8 cellular contexts compared by ENCODE assay signal in genomic region chr1:154937988-154938386, GRCh38. TPM values are rescaled to one million over a fixed set of nuclear protein-coding genes. Genes with fewer than 3 reads are reported as not detected.
DNase-seq lines count a peak whose midpoint lies in the region; ATAC-seq and TF ChIP-seq lines count a peak whose summit lies in the region.

No MANE protein-coding gene starts in this region.

- H3K27me3 Mint-ChIP-seq in central memory CD8-positive, alpha-beta T cell: no peaks in the 10 kb centered on the region
- H3K27me3 Mint-ChIP-seq in naive thymus-derived CD8-positive, alpha-beta T cell: no peaks in the 10 kb centered on the region

- POLR2A ChIA-PET in AG04449 (lab: Yijun Ruan, JAX): interaction anchor here (0.7 to 2.0 kb wide), 2 partner anchors 18 to 136 kb away, joined by 3 to 8 read pairs; partner anchors contain the start of gene PBXIP1
- POLR2A ChIA-PET in naive thymus-derived CD8-positive, alpha-beta T cell (lab: Charles Lee): interaction anchor here (1.0 to 4.0 kb wide), 10 partner anchors 7 to 197 kb away, joined by 3 to 87 read pairs (median 12); partner anchors contain the start of genes CKS1B, PBXIP1 and PYGO2

- no peaks in the 10 kb centered on the region for H4K20me1 ChIP-seq in KMS-11 (ENCODE audit: insufficient read depth)

- no peaks in the 10 kb centered on the region for H3K36me3 ChIP-seq in KMS-11 (ENCODE audit: insufficient read depth)

- H3K27ac Mint-ChIP-seq in central memory CD8-positive, alpha-beta T cell (ENCODE audit: low read depth): peak overlapping the region; percentile 99
- H3K27ac Mint-ChIP-seq in naive thymus-derived CD8-positive, alpha-beta T cell: peak overlapping the region; percentile 98 to 100 (median 99)

- H3K27me3 ChIP-seq in KMS-11 (ENCODE audit: insufficient read depth, low read depth): no peaks in the 10 kb centered on the region

- H2AFZ ChIP-seq in KMS-11 (ENCODE audit: low read depth): peak overlapping the region; percentile 56

- peak overlapping the region; percentile 98 for H3K4me3 Mint-ChIP-seq in central memory CD8-positive, alpha-beta T cell
- H3K4me3 Mint-ChIP-seq in naive thymus-derived CD8-positive, alpha-beta T cell: peak overlapping the region; percentile 86 to 100 (median 98)

- DNase-seq in AG04449 (ENCODE audit: low read depth, low spot score): no peak
- no peak for DNase-seq in central memory CD8-positive, alpha-beta T cell (ENCODE audit: low spot score in 2 of 2)
- peak in 1 of 10 donors; percentile 37 for DNase-seq in naive thymus-derived CD8-positive, alpha-beta T cell
- no peak for DNase-seq in DMS53 (lab: John Stamatoyannopoulos, UW)
- no peak for DNase-seq in NK-92 (lab: John Stamatoyannopoulos, UW; ENCODE audit: unreplicated experiment)
- no peak for DNase-seq in DMS79 (lab: John Stamatoyannopoulos, UW)
- no peak for DNase-seq in hepatic stellate cell (ENCODE audit: low spot score)

- TF ChIP-seq CTCF in AG04449 (IDR thresholded peaks at IDR 0.05; ENCODE audit: insufficient read depth, low read length, missing control alignments): no peak
- TF ChIP-seq CTCF in KMS-11 (conservative IDR thresholded peaks at IDR 0.05; ENCODE audit: low read depth, low read length): no peak; the same call in 1 of the 2 replicates

- peaks cover 66% of the 10 kb centered on the region for H3K4me1 Mint-ChIP-seq in central memory CD8-positive, alpha-beta T cell
- peaks cover 22 to 78% (median 65%) of the 10 kb centered on the region in 4 donors for H3K4me1 Mint-ChIP-seq in naive thymus-derived CD8-positive, alpha-beta T cell

- H3K36me3 Mint-ChIP-seq in central memory CD8-positive, alpha-beta T cell (ENCODE audit: insufficient read depth): peaks cover 17% of the 10 kb centered on the region
- no peaks in the 10 kb centered on the region for H3K36me3 Mint-ChIP-seq in naive thymus-derived CD8-positive, alpha-beta T cell

- H3K9ac ChIP-seq in KMS-11: peak overlapping the region; percentile 86

- H3K9me3 Mint-ChIP-seq in central memory CD8-positive, alpha-beta T cell: no peaks in the 10 kb centered on the region
- peaks cover 0 to 2% (median 0%) of the 10 kb centered on the region in 9 donors for H3K9me3 Mint-ChIP-seq in naive thymus-derived CD8-positive, alpha-beta T cell

- peak overlapping the region; percentile 86 for H3K4me2 ChIP-seq in KMS-11

- H3K4me3 ChIP-seq in AG04449 (ENCODE audit: low read depth, low read length): peak overlapping the region; percentile 95
- peak overlapping the region; percentile 93 for H3K4me3 ChIP-seq in KMS-11 (IDR thresholded peaks at IDR 0.05; ENCODE audit: insufficient read depth, low read depth, low read length)

- H3K27ac ChIP-seq in KMS-11: peak overlapping the region; percentile 84

- H3K79me2 ChIP-seq in KMS-11 (ENCODE audit: insufficient read depth, low read depth): peaks cover 27% of the 10 kb centered on the region

- no peak for ATAC-seq in central memory CD8-positive, alpha-beta T cell (replicated peaks; ENCODE audit: extremely low read depth, poor library complexity, severe bottlenecking)
- no peak for ATAC-seq in naive thymus-derived CD8-positive, alpha-beta T cell

- H3K4me1 ChIP-seq in KMS-11 (ENCODE audit: low read depth, poor library complexity, severe bottlenecking): peaks cover 72% of the 10 kb centered on the region

- CTCF ChIA-PET in AG04449 (lab: Yijun Ruan, JAX): interaction anchor here (0.7 to 2.9 kb wide), 15 partner anchors 12 to 614 kb away, joined by 3 to 15 read pairs (median 5); partner anchors contain the start of genes ADAM15, PYGO2 and SHC1

RNA-seq across cellular contexts. Expression of gene PMVK, which starts 1.5 kb away (rescaled TPM):
- total RNA-seq in naive thymus-derived CD8-positive, alpha-beta T cell: 10 to 100 TPM; 11.7 to 13.5 TPM
- polyA plus RNA-seq in naive thymus-derived CD8-positive, alpha-beta T cell: 10 to 100 TPM; 41.0 to 45.7 (median 45.1) TPM

RNA-seq across cellular contexts. Expression of gene PBXIP1, which starts 17.9 kb away (rescaled TPM):
- total RNA-seq in naive thymus-derived CD8-positive, alpha-beta T cell: 100 to 1,000 TPM; 317 to 319 TPM
- polyA plus RNA-seq in naive thymus-derived CD8-positive, alpha-beta T cell: 100 to 1,000 TPM; 182 to 239 (median 183) TPM

RNA-seq across cellular contexts. Expression of gene PYGO2, which starts 23.6 kb away (rescaled TPM):
- total RNA-seq in naive thymus-derived CD8-positive, alpha-beta T cell: 10 to 100 TPM; 55.6 to 57.3 TPM
- 10 to 100 TPM; 21.5 to 50.8 (median 35.8) TPM for polyA plus RNA-seq in naive thymus-derived CD8-positive, alpha-beta T cell

RNA-seq across cellular contexts. Expression of gene SHC1, which starts 32.6 kb away (rescaled TPM):
- 10 to 100 TPM; 60.7 to 68.5 TPM for total RNA-seq in naive thymus-derived CD8-positive, alpha-beta T cell
- 10 to 100 TPM; 22.6 to 27.4 (median 24.4) TPM for polyA plus RNA-seq in naive thymus-derived CD8-positive, alpha-beta T cell

RNA-seq across cellular contexts. Expression of gene CKS1B, which starts 36.5 kb away (rescaled TPM):
- total RNA-seq in naive thymus-derived CD8-positive, alpha-beta T cell: 10 to 100 TPM; 11.1 to 11.7 TPM
- polyA plus RNA-seq in naive thymus-derived CD8-positive, alpha-beta T cell: 10 to 100 TPM; 58.0 to 66.6 (median 63.0) TPM
